ENCODE assay signal across 19 cellular contexts in the genomic region with DNA sequence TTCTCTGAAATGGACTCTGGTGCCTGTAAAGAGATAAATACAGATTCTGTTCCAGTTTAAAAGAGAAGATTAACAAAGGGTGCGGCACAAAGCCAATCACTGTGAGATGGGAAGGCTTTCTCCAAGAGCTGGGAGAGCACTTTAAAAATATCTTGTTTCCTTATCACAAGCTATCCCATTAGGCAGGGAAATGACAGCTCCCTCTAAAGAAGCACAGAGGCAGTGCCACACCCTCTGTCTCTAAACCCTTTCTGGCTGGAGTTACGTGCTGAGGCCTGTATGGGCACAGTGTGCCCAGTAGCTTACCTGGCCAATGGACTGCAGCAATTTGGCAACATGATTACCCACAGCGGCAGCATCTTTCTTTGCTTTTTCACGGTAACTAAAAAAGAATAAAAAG. TPM values are rescaled to one million over a fixed set of nuclear protein-coding genes. Genes with fewer than 3 reads are reported as not detected.
"Had no signal": no experiment of that assay in that cellular context is flagged by ENCODE, and none has a peak within 500 bp of the region (broad histone marks: within the 10 kb centered on the region; RNA-seq: fewer than 3 reads in every experiment).

No MANE protein-coding gene starts in this region.

- H3K4me1 ChIP-seq: body of pancreas, colonic mucosa, heart right ventricle, psoas muscle, tibial nerve, uterus had no signal

- H3K27me3 Mint-ChIP-seq: activated naive CD8-positive, alpha-beta T cell; central memory CD8-positive, alpha-beta T cell; stimulated activated naive CD8-positive, alpha-beta T cell treated with anti-CD3 and anti-CD28 coated beads, Interleukin-15, Interleukin-2, amounts not matched to agents 100 ng/mL and 50 ng/mL, for 24 hours had no signal

- H3K9me3 Mint-ChIP-seq: central memory CD8-positive, alpha-beta T cell; natural killer cell; stimulated activated naive CD8-positive, alpha-beta T cell treated with anti-CD3 and anti-CD28 coated beads, Interleukin-15, Interleukin-2, amounts not matched to agents 100 ng/mL and 50 ng/mL, for 24 hours; T-helper 1 cell treated with Interleukin-12 subunit alpha and Interleukin-12 subunit beta and Interleukin-4 antibody, amounts not matched to agents 30 μg/mL and 1 μg/mL, for 36 hours had no signal

- H3K27me3 ChIP-seq: body of pancreas, colonic mucosa, heart right ventricle, ovary, tibial nerve, uterus had no signal

- H3K27ac Mint-ChIP-seq: activated naive CD8-positive, alpha-beta T cell; natural killer cell; stimulated activated naive CD8-positive, alpha-beta T cell treated with anti-CD3 and anti-CD28 coated beads, Interleukin-15, Interleukin-2, amounts not matched to agents 100 ng/mL and 50 ng/mL, for 24 hours; T-helper 1 cell treated with Interleukin-12 subunit alpha and Interleukin-12 subunit beta and Interleukin-4 antibody, amounts not matched to agents 30 μg/mL and 1 μg/mL, for 36 hours had no signal

- ATAC-seq: body of pancreas, heart right ventricle, natural killer cell, psoas muscle had no signal

- H3K4me3 ChIP-seq: body of pancreas, colonic mucosa, heart right ventricle, ovary, psoas muscle, skin epidermis, tibial nerve, uterus had no signal

- H3K4me1 Mint-ChIP-seq: central memory CD8-positive, alpha-beta T cell; natural killer cell had no signal

- DNase-seq: activated CD4-positive, alpha-beta T cell treated with anti-CD3 and anti-CD28 coated beads, Interleukin-2, amount 50 U/mL, for 48 hours; body of pancreas; colonic mucosa; heart right ventricle; kidney glomerular epithelial cell; natural killer cell; ovary; psoas muscle; right cardiac atrium; uterus had no signal

- H3K36me3 Mint-ChIP-seq: activated naive CD8-positive, alpha-beta T cell had no signal

- FAIRE-seq: endometrium had no signal

- H3K27ac ChIP-seq: body of pancreas, colonic mucosa, heart right ventricle, ovary, psoas muscle, skin epidermis, tibial nerve, uterus had no signal

- H3K4me3 Mint-ChIP-seq: activated naive CD8-positive, alpha-beta T cell; central memory CD8-positive, alpha-beta T cell; natural killer cell; stimulated activated naive CD8-positive, alpha-beta T cell treated with anti-CD3 and anti-CD28 coated beads, Interleukin-15, Interleukin-2, amounts not matched to agents 100 ng/mL and 50 ng/mL, for 24 hours; T-helper 1 cell treated with Interleukin-12 subunit alpha and Interleukin-12 subunit beta and Interleukin-4 antibody, amounts not matched to agents 30 μg/mL and 1 μg/mL, for 36 hours had no signal

- H3K9me3 ChIP-seq: body of pancreas, colonic mucosa, heart right ventricle, ovary, psoas muscle, tibial nerve, uterus had no signal

- H3K36me3 ChIP-seq: ovary, uterus had no signal

RNA-seq across cellular contexts. Expression of a gene that starts 9.0 kb away (rescaled TPM):
- total RNA-seq: body of pancreas, mesenteric fat pad, tibial nerve had no signal

RNA-seq across cellular contexts. Expression of a gene that starts 33.8 kb away (rescaled TPM):
- total RNA-seq: body of pancreas, heart right ventricle, lower leg skin, mesenteric fat pad, natural killer cell, ovary, psoas muscle, right cardiac atrium, tibial nerve, uterus had no signal
